Comparison of ENCODE assay signal across 12 cellular contexts in genomic region chr4:26015133-26015651, GRCh38.
DNase-seq lines count a peak whose midpoint lies in the region; ATAC-seq, FAIRE-seq and TF ChIP-seq lines count a peak whose summit lies in the region.
"Had no signal": no experiment of that assay in that cellular context is flagged by ENCODE, and none has a peak within 500 bp of the region (broad histone marks: within the 10 kb centered on the region; RNA-seq: fewer than 3 reads in every experiment).

No MANE protein-coding gene starts in this region.

- no peak for TF ChIP-seq RAD21 in liver (IDR thresholded peaks at IDR 0.05)
- no peak for TF ChIP-seq RAD21 in HepG2 (CRISPR knock-in tag; IDR thresholded peaks at IDR 0.05)
- TF ChIP-seq RAD21 in H1 (IDR thresholded peaks at IDR 0.05 in 1 of 2, conservative IDR thresholded peaks at IDR 0.05 in 1 of 2; ENCODE audit: low read depth in 2 of 2, low read length in 2 of 2), result no peak

- no peak overlapping the region for H3K14ac ChIP-seq in H1 (ENCODE audit: insufficient read length)
- no peak overlapping the region for H3K14ac ChIP-seq in mesenchymal stem cell (ENCODE audit: low read length in 2 of 2)

- H3K56ac ChIP-seq in H1 (replicated peaks; ENCODE audit: insufficient read length, low read depth, low read length), result no peak overlapping the region

- in situ Hi-C loops in HepG2 (cut with HindIII; ENCODE audit: extremely low pct_ligation_motif_present, low pct_unique_long_range_greater_than_20kb), result no loop called here

- H3K18ac ChIP-seq in H1 (ENCODE audit: extremely low read depth, low read length) (no peak overlapping the region), mesenchymal stem cell (ENCODE audit: low read depth in 1 of 2, low read length in 2 of 2) (no peak overlapping the region)

- H4K91ac ChIP-seq in H1 (replicated peaks; ENCODE audit: insufficient read length, low read length) (no peak overlapping the region), mesenchymal stem cell (ENCODE audit: low read length) (no peak overlapping the region)

- H3K4me2 ChIP-seq in HepG2 (ENCODE audit: low read depth, low read length) (no peak overlapping the region), H1 (ENCODE audit: insufficient read depth in 1 of 2, low read depth in 2 of 2, low read length in 2 of 2) (no peak overlapping the region), mesenchymal stem cell (ENCODE audit: low read length, poor library complexity, severe bottlenecking) (no peak overlapping the region)

- 56% methylated on average over 7 of the region's 7 CpGs for WGBS in liver
- WGBS in HepG2 (ENCODE audit: low lambda C conversion rate), result 49% methylated on average over 6 of the region's 7 CpGs
- WGBS in H1 (ENCODE audit: extremely low coverage in 1 of 2, insufficient coverage in 1 of 2, insufficient read length in 1 of 2, insufficient replicate concordance in 2 of 2, low coverage in 1 of 2, low lambda C conversion rate in 2 of 2, missing lambda C conversion rate in 1 of 2), 2 experiments, result 92% methylated on average over 7 of the region's 7 CpGs; no CpG with 5 or more reads in 1 of the 2 experiments
- WGBS in mesenchymal stem cell, result 56% methylated on average over 7 of the region's 7 CpGs
- 3 to 5% methylated on average over 7 of the region's 7 CpGs for WGBS in aorta, 2 donors

- H3K9me3 Mint-ChIP-seq in T-helper 2 cell treated with Interferon-gamma antibody and Interleukin-4, amounts not matched to agents 5 μg/mL and 100 μg/mL, for 36 hours, result no peaks in the 10 kb centered on the region

- H3K79me1 ChIP-seq in H1 (ENCODE audit: low read depth, low read length), result no peaks in the 10 kb centered on the region
- no peaks in the 10 kb centered on the region for H3K79me1 ChIP-seq in mesenchymal stem cell (replicated peaks; ENCODE audit: low read length, poor library complexity, severe bottlenecking)

- DNase-seq in HepG2 (ENCODE audit: low spot score), result no peak
- DNase-seq in H1 (ENCODE audit: low read depth in 1 of 2, low spot score in 2 of 2), result no peak
- peak; percentile 85 for DNase-seq in mesenchymal stem cell
- peak; percentile 91 to 94 for DNase-seq in aorta
- no peak for DNase-seq in DMS 273 (lab: John Stamatoyannopoulos, UW; ENCODE audit: unreplicated experiment)
- DNase-seq in T-helper 2 cell treated with Interferon-gamma antibody and Interleukin-4, amounts not matched to agents 5 μg/mL and 100 μg/mL, for 36 hours (ENCODE audit: low spot score), result no peak
- DNase-seq in DMS114 treated with DMSO at 0.1 percent for 48 hours (lab: John Stamatoyannopoulos, UW; ENCODE audit: unreplicated experiment), result no peak
- DNase-seq: activated CD4-positive, alpha-beta T cell treated with anti-CD3 and anti-CD28 coated beads for 36 hours; activated naive CD4-positive, alpha-beta T cell treated with anti-CD3 and anti-CD28 coated beads, Interleukin-2, amount 50 U/mL, for 16 hours; left colon; NCI-H2227 treated with DMSO at 0.1 percent for 48 hours had no signal

- no peak for FAIRE-seq in HepG2 (lab: Jason Lieb, UNC)
- FAIRE-seq in H1 (lab: Jason Lieb, UNC), result no peak

- no peak overlapping the region for H3K23ac ChIP-seq in H1 (ENCODE audit: insufficient read length)
- no peak overlapping the region for H3K23ac ChIP-seq in mesenchymal stem cell (ENCODE audit: low read length in 2 of 2)

- H3K27ac Mint-ChIP-seq in T-helper 2 cell treated with Interferon-gamma antibody and Interleukin-4, amounts not matched to agents 5 μg/mL and 100 μg/mL, for 36 hours, result no peak overlapping the region
- H3K27ac Mint-ChIP-seq: activated CD4-positive, alpha-beta T cell treated with anti-CD3 and anti-CD28 coated beads for 36 hours had no signal

- H2BK15ac ChIP-seq in H1 (ENCODE audit: low read length), result no peak overlapping the region
- H2BK15ac ChIP-seq in mesenchymal stem cell (ENCODE audit: low read depth, poor library complexity, severe bottlenecking), result no peak overlapping the region

- H2AFZ ChIP-seq in HepG2 (ENCODE audit: low read length) (no peak overlapping the region), H1 (ENCODE audit: low read length) (no peak overlapping the region), mesenchymal stem cell (ENCODE audit: low read depth, low read length) (no peak overlapping the region)

- H2BK20ac ChIP-seq in H1 (ENCODE audit: low read length), result 0 out of 2 replicates have a peak overlapping the region, but pooled peaks have one; percentile 40

- H3K79me2 ChIP-seq in HepG2 (ENCODE audit: insufficient read depth, low read length) (no peaks in the 10 kb centered on the region), H1 (ENCODE audit: control insufficient read depth in 1 of 2, insufficient read depth in 2 of 2, low read length in 2 of 2) (no peaks in the 10 kb centered on the region)

- H4K8ac ChIP-seq in H1 (ENCODE audit: extremely low read depth, insufficient read depth, low read length) (no peak overlapping the region), mesenchymal stem cell (ENCODE audit: low read length) (no peak overlapping the region)

- H3K36me3 Mint-ChIP-seq in T-helper 2 cell treated with Interferon-gamma antibody and Interleukin-4, amounts not matched to agents 5 μg/mL and 100 μg/mL, for 36 hours (ENCODE audit: low read depth), result peaks cover 6% of the 10 kb centered on the region

- intact Hi-C loops in HepG2 (cut with micrococcal nuclease; ENCODE audit: unreplicated experiment), result no loop called here
- intact Hi-C loops in aorta (cut with DNase I), result no loop called here

- no peaks in the 10 kb centered on the region for H4K20me1 ChIP-seq in HepG2 (ENCODE audit: insufficient read depth, low read length)
- H4K20me1 ChIP-seq in H1 (replicated peaks in 1 of 2; ENCODE audit: control insufficient read depth in 1 of 2, insufficient read depth in 2 of 2, low read length in 2 of 2), result no peaks in the 10 kb centered on the region

- TF ChIP-seq POLR2A in HepG2 (IDR thresholded peaks at IDR 0.05; ENCODE audit: insufficient read depth in 1 of 2, low read depth in 2 of 2, low read length in 2 of 2), result no peak
- no peak for TF ChIP-seq POLR2A in H1 (IDR thresholded peaks at IDR 0.05; ENCODE audit: control extremely low read depth in 1 of 2, low read depth in 2 of 2, low read length in 2 of 2)

- H2BK12ac ChIP-seq in H1 (ENCODE audit: low read depth, low read length), result no peak overlapping the region
- no peak overlapping the region for H2BK12ac ChIP-seq in mesenchymal stem cell (ENCODE audit: low read length in 2 of 2)

- H3K36me3 ChIP-seq in liver (ENCODE audit: control insufficient read depth in 4 of 4, insufficient read depth in 3 of 4, low read depth in 1 of 4, low read length in 3 of 4), result no peaks in the 10 kb centered on the region
- no peaks in the 10 kb centered on the region for H3K36me3 ChIP-seq in HepG2 (replicated peaks in 1 of 2; ENCODE audit: control insufficient read depth in 1 of 2, insufficient read depth in 2 of 2, low read length in 2 of 2)
- H3K36me3 ChIP-seq in H1 (ENCODE audit: control insufficient read depth in 2 of 4, insufficient read depth in 4 of 4, low read length in 3 of 4), result no peaks in the 10 kb centered on the region
- no peaks in the 10 kb centered on the region for H3K36me3 ChIP-seq in mesenchymal stem cell (ENCODE audit: control insufficient read depth in 1 of 2, insufficient read depth in 2 of 2, low read depth in 1 of 2, low read length in 2 of 2)
- H3K36me3 ChIP-seq in aorta (ENCODE audit: control insufficient read depth in 1 of 2, insufficient read depth in 2 of 2, low read length in 1 of 2), result no peaks in the 10 kb centered on the region

- no peak overlapping the region for H2AK5ac ChIP-seq in H1 (ENCODE audit: low read depth, low read length)
- peak overlapping the region; percentile 26 for H2AK5ac ChIP-seq in mesenchymal stem cell (ENCODE audit: low read length, severe bottlenecking)

- H3K9ac ChIP-seq in liver (ENCODE audit: low read depth in 1 of 2, low read length in 2 of 2) (no peak overlapping the region), HepG2 (ENCODE audit: insufficient read depth, low read depth, low read length) (no peak overlapping the region), H1 (replicated peaks in 1 of 4; ENCODE audit: extremely low read depth in 1 of 4, low read depth in 3 of 4, low read length in 3 of 4) (no peak overlapping the region), mesenchymal stem cell (ENCODE audit: low read length) (peak overlapping the region; percentile 72)

- H2BK5ac ChIP-seq in H1 (ENCODE audit: low read depth, low read length), result no peak overlapping the region
- H2BK5ac ChIP-seq in mesenchymal stem cell (ENCODE audit: low read depth, low read length, poor library complexity, severe bottlenecking), result no peak overlapping the region

- CTCF ChIA-PET in HepG2 (lab: Yijun Ruan, JAX; ENCODE audit: low intra/inter-chr PET ratio, low total read pairs), result no interaction called here
- CTCF ChIA-PET in H1 (lab: Charles Lee; ENCODE audit: partially characterized antibody), result interaction anchor here (1.0 to 1.5 kb wide), 2 partner anchors 40 to 315 kb away, joined by 4 read pairs; no protein-coding TSS in a partner anchor

- no peaks in the 10 kb centered on the region for H3K9me3 ChIP-seq in liver (ENCODE audit: control insufficient read depth in 4 of 4, low read length in 3 of 4)
- no peaks in the 10 kb centered on the region for H3K9me3 ChIP-seq in HepG2 (ENCODE audit: low read length)
- no peaks in the 10 kb centered on the region; a peak in 1 of 4 replicates for H3K9me3 ChIP-seq in H1 (ENCODE audit: insufficient read depth in 2 of 2, low read depth in 1 of 2, low read length in 1 of 2)
- H3K9me3 ChIP-seq in mesenchymal stem cell (ENCODE audit: control insufficient read depth, low read length), result no peaks in the 10 kb centered on the region
- H3K9me3 ChIP-seq in aorta (ENCODE audit: control insufficient read depth, low read length), result no peaks in the 10 kb centered on the region

- no peak for ATAC-seq in HepG2
- ATAC-seq in aorta (ENCODE audit: low FRiP score), result peak; percentile 81
- ATAC-seq: activated CD4-positive, alpha-beta T cell treated with anti-CD3 and anti-CD28 coated beads for 36 hours; left colon had no signal

- peaks cover 26% of the 10 kb centered on the region for H3K4me1 Mint-ChIP-seq in T-helper 2 cell treated with Interferon-gamma antibody and Interleukin-4, amounts not matched to agents 5 μg/mL and 100 μg/mL, for 36 hours (ENCODE audit: low read depth)

- BruUV-seq in HepG2 (replicated peaks; lab: Mats Ljungman, UMichigan), result no TSS peak

- no peaks in the 10 kb centered on the region for H3K23me2 ChIP-seq in H1 (ENCODE audit: low read depth, low read length)

- no peak overlapping the region for H3K4me3 Mint-ChIP-seq in T-helper 2 cell treated with Interferon-gamma antibody and Interleukin-4, amounts not matched to agents 5 μg/mL and 100 μg/mL, for 36 hours
- H3K4me3 Mint-ChIP-seq: activated CD4-positive, alpha-beta T cell treated with anti-CD3 and anti-CD28 coated beads for 36 hours had no signal

- POLR2A ChIA-PET in HepG2 (lab: Yijun Ruan, JAX), result no interaction called here
- POLR2A ChIA-PET in H1 (lab: Charles Lee; ENCODE audit: partially characterized antibody), result no interaction called here

- no peak for TF ChIP-seq CTCF in liver (IDR thresholded peaks at IDR 0.05; ENCODE audit: low read depth, low read length, missing input control)
- no peak for TF ChIP-seq CTCF in HepG2 (CRISPR knock-in tag; IDR thresholded peaks at IDR 0.05)
- no peak for TF ChIP-seq CTCF in H1 (IDR thresholded peaks at IDR 0.05; ENCODE audit: control extremely low read depth in 1 of 3, insufficient read depth in 1 of 3, low read depth in 1 of 3, low read length in 3 of 3)

- H4K5ac ChIP-seq in H1 (ENCODE audit: insufficient read length, low read depth, low read length), result no peak overlapping the region

- H3K27me3 ChIP-seq in liver (ENCODE audit: control insufficient read depth in 4 of 4, insufficient read depth in 4 of 4, low read length in 3 of 4) (peaks cover 0 to 6% (median 0%) of the 10 kb centered on the region in 4 donors), HepG2 (ENCODE audit: control insufficient read depth in 1 of 2, insufficient read depth in 2 of 2, low read length in 2 of 2) (no peaks in the 10 kb centered on the region), H1 (replicated peaks in 1 of 4; ENCODE audit: control insufficient read depth in 3 of 4, extremely low read depth in 1 of 4, insufficient read depth in 3 of 4, low read length in 3 of 4) (no peaks in the 10 kb centered on the region), mesenchymal stem cell (ENCODE audit: control insufficient read depth in 1 of 2, insufficient read depth in 1 of 2, low read length in 2 of 2) (peaks cover 0 to 6% of the 10 kb centered on the region in 2 experiments), aorta (ENCODE audit: control insufficient read depth in 1 of 2, insufficient read depth in 2 of 2, low read length in 1 of 2) (no peaks in the 10 kb centered on the region)

- no peak overlapping the region for H2BK120ac ChIP-seq in H1 (replicated peaks; ENCODE audit: low read depth, low read length)
- H2BK120ac ChIP-seq in mesenchymal stem cell (ENCODE audit: low read depth, low read length), result no peak overlapping the region

- H3K27ac ChIP-seq in liver (ENCODE audit: low read depth in 1 of 2, low read length in 2 of 2), result no peak overlapping the region
- no peak overlapping the region for H3K27ac ChIP-seq in HepG2 (ENCODE audit: extremely low read length, insufficient read depth, low read length)
- no peak overlapping the region for H3K27ac ChIP-seq in H1 (ENCODE audit: low read depth, low read length)
- H3K27ac ChIP-seq in mesenchymal stem cell (ENCODE audit: low read length, poor library complexity, severe bottlenecking), result no peak overlapping the region
- peak overlapping the region; percentile 24 to 56 for H3K27ac ChIP-seq in aorta (ENCODE audit: low read depth in 1 of 2, low read length in 2 of 2)

- TF ChIP-seq EP300 in HepG2 (IDR thresholded peaks at IDR 0.05; ENCODE audit: low read depth in 2 of 2, low read length in 2 of 2) (no peak), HepG2 (CRISPR knock-in tag; IDR thresholded peaks at IDR 0.05; ENCODE audit: borderline replicate concordance) (no peak), H1 (IDR thresholded peaks at IDR 0.05; ENCODE audit: borderline replicate concordance in 1 of 2, low read depth in 2 of 2, low read length in 2 of 2) (no peak)

- H3K4me3 ChIP-seq in liver (ENCODE audit: low read depth in 1 of 3, low read length in 3 of 3), result no peak overlapping the region
- no peak overlapping the region for H3K4me3 ChIP-seq in HepG2 (replicated peaks in 1 of 3; ENCODE audit: insufficient read depth in 1 of 3, low read depth in 2 of 3, low read length in 3 of 3)
- H3K4me3 ChIP-seq in H1 (ENCODE audit: extremely low read depth in 1 of 4, insufficient read depth in 2 of 4, low read depth in 3 of 4, low read length in 4 of 4), result no peak overlapping the region
- H3K4me3 ChIP-seq in mesenchymal stem cell (ENCODE audit: insufficient read depth in 1 of 2, low read depth in 1 of 2, low read length in 2 of 2), result no peak overlapping the region
- H3K4me3 ChIP-seq in aorta (ENCODE audit: low read length in 2 of 2), result no peak overlapping the region

- H3K27me3 Mint-ChIP-seq in T-helper 2 cell treated with Interferon-gamma antibody and Interleukin-4, amounts not matched to agents 5 μg/mL and 100 μg/mL, for 36 hours (ENCODE audit: low read depth), result peaks cover 7% of the 10 kb centered on the region

- H3K4ac ChIP-seq in H1 (replicated peaks; ENCODE audit: insufficient read length, low read depth, low read length) (no peak overlapping the region), mesenchymal stem cell (ENCODE audit: low read depth in 1 of 2, low read length in 2 of 2) (no peak overlapping the region)

- H3K4me1 ChIP-seq in liver (ENCODE audit: control insufficient read depth in 4 of 4, insufficient read depth in 4 of 4, low read length in 3 of 4) (no peaks in the 10 kb centered on the region), HepG2 (ENCODE audit: insufficient read depth, low read length) (peaks cover 10% of the 10 kb centered on the region), H1 (replicated peaks in 1 of 4; ENCODE audit: control insufficient read depth in 3 of 4, insufficient read depth in 4 of 4, low read length in 3 of 4) (0 out of 7 replicates have a peak, but pooled peaks cover 0 to 2% (median 0%) of the 10 kb centered on the region in 4 experiments), mesenchymal stem cell (ENCODE audit: control insufficient read depth, insufficient read depth, low read depth, low read length) (peaks cover 7% of the 10 kb centered on the region), aorta (ENCODE audit: control insufficient read depth in 1 of 2, insufficient read depth in 2 of 2, low read length in 2 of 2) (peaks cover 0 to 6% of the 10 kb centered on the region in 2 donors)

Comparison
In these comparisons a context has a peak if more than half of its experiments do, and no peak if none do; other contexts are left out.
1. H3K27ac ChIP-seq: peak in aorta (2 of 2); none in liver (0 of 2), HepG2 (single experiment), H1 (single experiment) and mesenchymal stem cell (single experiment).
2. DNase-seq: peak in mesenchymal stem cell (single experiment) and aorta (2 of 2); none in HepG2 (single experiment), H1 (0 of 2), DMS 273 (single experiment), T-helper 2 cell treated with Interferon-gamma antibody and Interleukin-4, amounts not matched to agents 5 μg/mL and 100 μg/mL, for 36 hours (single experiment) and DMS114 treated with DMSO at 0.1 percent for 48 hours (single experiment).